In the genomic region with DNA sequence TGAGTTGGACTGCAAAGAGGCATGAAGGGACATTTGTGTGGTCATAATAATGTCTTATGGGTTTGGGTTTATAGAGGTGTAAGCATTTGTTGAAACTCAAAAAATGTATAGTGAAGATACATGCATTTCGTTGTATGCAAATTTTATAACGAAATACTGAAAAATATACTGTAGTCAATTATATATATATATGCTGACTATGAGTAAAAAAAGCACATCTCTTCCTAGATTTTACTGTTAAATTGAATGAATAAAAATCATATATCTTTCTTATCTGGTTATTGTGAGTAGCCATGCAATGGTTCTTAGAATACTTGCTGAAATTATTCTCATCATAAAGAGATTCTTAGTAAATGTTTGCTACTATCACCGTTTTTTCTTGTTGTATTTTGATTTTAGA, we compare ENCODE assay signal across 2 cellular contexts.
TF ChIP-seq lines count a peak whose summit lies in the region.

No MANE protein-coding gene starts in this region.

TF ChIP-seq in HepG2, 621 proteins besides CTCF, POLR2A, EP300 and RAD21:
- no peak for TF ChIP-seq SRSF1 (optimal IDR thresholded peaks at IDR 0.05; ENCODE audit: low read depth, low read length)
- peak; percentile 69 to 85 for TF ChIP-seq MAFK (conservative IDR thresholded peaks at IDR 0.05 in 1 of 2, IDR thresholded peaks at IDR 0.05 in 1 of 2; ENCODE audit: low read length in 2 of 2)
- peak; percentile 59; the same call in 1 of the 2 replicates for TF ChIP-seq MAFF (IDR thresholded peaks at IDR 0.05; ENCODE audit: low read depth, low read length)

TF ChIP-seq in K562, 482 proteins besides CTCF, POLR2A, EP300 and RAD21:
- TF ChIP-seq MAFG (tag; conservative IDR thresholded peaks at IDR 0.05): 0 out of 2 replicates have a peak, but pooled peaks have one; percentile 14
- no peak for TF ChIP-seq ZNF707 (CRISPR knock-in tag; conservative IDR thresholded peaks at IDR 0.05)
- TF ChIP-seq C11orf30 (IDR thresholded peaks at IDR 0.05; ENCODE audit: low read depth): peak; percentile 43; the same call in 1 of the 2 replicates
- TF ChIP-seq ZNF316 (IDR thresholded peaks at IDR 0.05): peak; percentile 59; the same call in 1 of the 2 replicates
